In genomic region chr3:46889381-46890110, GRCh38 we compare ENCODE assay signal across 1 cellular context.
TF ChIP-seq lines count a peak whose summit lies in the region.

No MANE protein-coding gene starts in this region.

TF ChIP-seq in K562, 482 proteins besides CTCF, POLR2A, EP300 and RAD21 (continued from another document):
- TF ChIP-seq RREB1 (CRISPR knock-in tag; IDR thresholded peaks at IDR 0.05) (no peak), FOSL1 (tag; conservative IDR thresholded peaks at IDR 0.05) (no peak), SP2 (IDR thresholded peaks at IDR 0.05; ENCODE audit: extremely low read depth, low read depth, low read length, poor library complexity, severe bottlenecking) (no peak), DPF2 (IDR thresholded peaks at IDR 0.05) (no peak), SIRT6 (IDR thresholded peaks at IDR 0.05; ENCODE audit: low read depth, low read length) (no peak), SMARCA4 (IDR thresholded peaks at IDR 0.05) (no peak), TBP (optimal IDR thresholded peaks at IDR 0.05; ENCODE audit: low read depth, low read length) (no peak), THAP7 (CRISPR knock-in tag; IDR thresholded peaks at IDR 0.05) (no peak), ZNF175 (CRISPR knock-in tag; IDR thresholded peaks at IDR 0.05; ENCODE audit: low read depth) (no peak), MTA2 (IDR thresholded peaks at IDR 0.05; ENCODE audit: low read depth) (no peak), DLX4 (CRISPR knock-in tag; IDR thresholded peaks at IDR 0.05) (no peak), KLF10 (CRISPR knock-in tag; IDR thresholded peaks at IDR 0.05) (no peak), ZNF134 (CRISPR knock-in tag; conservative IDR thresholded peaks at IDR 0.05) (no peak), GTF2E2 (tag; IDR thresholded peaks at IDR 0.05) (no peak), ZNF668 (CRISPR knock-in tag; IDR thresholded peaks at IDR 0.05) (no peak), L3MBTL2 (IDR thresholded peaks at IDR 0.05) (no peak), PKNOX1 (IDR thresholded peaks at IDR 0.05) (peak; percentile 48), ZNF445 (CRISPR knock-in tag; IDR thresholded peaks at IDR 0.05; ENCODE audit: low read depth) (no peak), PTBP1 (IDR thresholded peaks at IDR 0.05; ENCODE audit: low read depth, low read length) (0 out of 2 replicates have a peak, but pooled peaks have one; percentile 53), KDM1A (IDR thresholded peaks at IDR 0.05) (peak; percentile 38 to 61; a peak in 1 of 4 replicates), PHF8 (IDR thresholded peaks at IDR 0.05; ENCODE audit: borderline replicate concordance, low read length) (no peak), BCOR (IDR thresholded peaks at IDR 0.05) (peak; percentile 90), KLF1 (tag; IDR thresholded peaks at IDR 0.05) (peak; percentile 34; the same call in 1 of the 2 replicates), ZNF263 (CRISPR knock-in tag; IDR thresholded peaks at IDR 0.05; ENCODE audit: borderline replicate concordance) (peak; percentile 65), MEF2D (tag; conservative IDR thresholded peaks at IDR 0.05; ENCODE audit: low read depth) (no peak), SMARCA5 (IDR thresholded peaks at IDR 0.05) (peak; percentile 57; the same call in 1 of the 2 replicates), CEBPZ (IDR thresholded peaks at IDR 0.05; ENCODE audit: borderline replicate concordance, low read depth, low read length) (no peak), PREB (CRISPR knock-in tag; IDR thresholded peaks at IDR 0.05) (no peak), KAT7 (CRISPR knock-in tag; IDR thresholded peaks at IDR 0.05; ENCODE audit: borderline replicate concordance) (no peak), RFX5 (IDR thresholded peaks at IDR 0.05; ENCODE audit: low read depth, low read length) (no peak), JUND (IDR thresholded peaks at IDR 0.05; ENCODE audit: borderline replicate concordance, low read depth, low read length) (no peak), JUND (tag; IDR thresholded peaks at IDR 0.05; ENCODE audit: borderline replicate concordance, low read depth, low read length) (no peak), SRSF1 (IDR thresholded peaks at IDR 0.05; ENCODE audit: low read depth, low read length) (no peak), MAFK (IDR thresholded peaks at IDR 0.05; ENCODE audit: low read length) (no peak), NFIC (IDR thresholded peaks at IDR 0.05) (peak; percentile 97)
- TF ChIP-seq, protein P1, sequence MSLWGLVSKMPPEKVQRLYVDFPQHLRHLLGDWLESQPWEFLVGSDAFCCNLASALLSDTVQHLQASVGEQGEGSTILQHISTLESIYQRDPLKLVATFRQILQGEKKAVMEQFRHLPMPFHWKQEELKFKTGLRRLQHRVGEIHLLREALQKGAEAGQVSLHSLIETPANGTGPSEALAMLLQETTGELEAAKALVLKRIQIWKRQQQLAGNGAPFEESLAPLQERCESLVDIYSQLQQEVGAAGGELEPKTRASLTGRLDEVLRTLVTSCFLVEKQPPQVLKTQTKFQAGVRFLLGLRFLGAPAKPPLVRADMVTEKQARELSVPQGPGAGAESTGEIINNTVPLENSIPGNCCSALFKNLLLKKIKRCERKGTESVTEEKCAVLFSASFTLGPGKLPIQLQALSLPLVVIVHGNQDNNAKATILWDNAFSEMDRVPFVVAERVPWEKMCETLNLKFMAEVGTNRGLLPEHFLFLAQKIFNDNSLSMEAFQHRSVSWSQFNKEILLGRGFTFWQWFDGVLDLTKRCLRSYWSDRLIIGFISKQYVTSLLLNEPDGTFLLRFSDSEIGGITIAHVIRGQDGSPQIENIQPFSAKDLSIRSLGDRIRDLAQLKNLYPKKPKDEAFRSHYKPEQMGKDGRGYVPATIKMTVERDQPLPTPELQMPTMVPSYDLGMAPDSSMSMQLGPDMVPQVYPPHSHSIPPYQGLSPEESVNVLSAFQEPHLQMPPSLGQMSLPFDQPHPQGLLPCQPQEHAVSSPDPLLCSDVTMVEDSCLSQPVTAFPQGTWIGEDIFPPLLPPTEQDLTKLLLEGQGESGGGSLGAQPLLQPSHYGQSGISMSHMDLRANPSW (CRISPR knock-in tag; IDR thresholded peaks at IDR 0.05) = no peak
- TF ChIP-seq, protein P2, sequence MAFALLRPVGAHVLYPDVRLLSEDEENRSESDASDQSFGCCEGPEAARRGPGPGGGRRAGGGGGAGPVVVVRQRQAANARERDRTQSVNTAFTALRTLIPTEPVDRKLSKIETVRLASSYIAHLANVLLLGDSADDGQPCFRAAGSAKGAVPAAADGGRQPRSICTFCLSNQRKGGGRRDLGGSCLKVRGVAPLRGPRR (CRISPR knock-in tag; IDR thresholded peaks at IDR 0.05) = no peak
- TF ChIP-seq, protein P3, sequence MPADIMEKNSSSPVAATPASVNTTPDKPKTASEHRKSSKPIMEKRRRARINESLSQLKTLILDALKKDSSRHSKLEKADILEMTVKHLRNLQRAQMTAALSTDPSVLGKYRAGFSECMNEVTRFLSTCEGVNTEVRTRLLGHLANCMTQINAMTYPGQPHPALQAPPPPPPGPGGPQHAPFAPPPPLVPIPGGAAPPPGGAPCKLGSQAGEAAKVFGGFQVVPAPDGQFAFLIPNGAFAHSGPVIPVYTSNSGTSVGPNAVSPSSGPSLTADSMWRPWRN (IDR thresholded peaks at IDR 0.05; ENCODE audit: low read depth) = no peak
